ENCODE assay signal across 1 cellular context in genomic region chr6:33418690-33419291, GRCh38.
A peak's percentile ranks its signal among the peaks of the same experiment; 100 is the strongest.
TF ChIP-seq lines count a peak whose summit lies in the region.

No MANE protein-coding gene starts in this region.

TF ChIP-seq in HepG2, 621 proteins besides CTCF, POLR2A, EP300 and RAD21 (continued from another document):
- TF ChIP-seq ZNF24 (IDR thresholded peaks at IDR 0.05) = no peak
- TF ChIP-seq, protein P1, sequence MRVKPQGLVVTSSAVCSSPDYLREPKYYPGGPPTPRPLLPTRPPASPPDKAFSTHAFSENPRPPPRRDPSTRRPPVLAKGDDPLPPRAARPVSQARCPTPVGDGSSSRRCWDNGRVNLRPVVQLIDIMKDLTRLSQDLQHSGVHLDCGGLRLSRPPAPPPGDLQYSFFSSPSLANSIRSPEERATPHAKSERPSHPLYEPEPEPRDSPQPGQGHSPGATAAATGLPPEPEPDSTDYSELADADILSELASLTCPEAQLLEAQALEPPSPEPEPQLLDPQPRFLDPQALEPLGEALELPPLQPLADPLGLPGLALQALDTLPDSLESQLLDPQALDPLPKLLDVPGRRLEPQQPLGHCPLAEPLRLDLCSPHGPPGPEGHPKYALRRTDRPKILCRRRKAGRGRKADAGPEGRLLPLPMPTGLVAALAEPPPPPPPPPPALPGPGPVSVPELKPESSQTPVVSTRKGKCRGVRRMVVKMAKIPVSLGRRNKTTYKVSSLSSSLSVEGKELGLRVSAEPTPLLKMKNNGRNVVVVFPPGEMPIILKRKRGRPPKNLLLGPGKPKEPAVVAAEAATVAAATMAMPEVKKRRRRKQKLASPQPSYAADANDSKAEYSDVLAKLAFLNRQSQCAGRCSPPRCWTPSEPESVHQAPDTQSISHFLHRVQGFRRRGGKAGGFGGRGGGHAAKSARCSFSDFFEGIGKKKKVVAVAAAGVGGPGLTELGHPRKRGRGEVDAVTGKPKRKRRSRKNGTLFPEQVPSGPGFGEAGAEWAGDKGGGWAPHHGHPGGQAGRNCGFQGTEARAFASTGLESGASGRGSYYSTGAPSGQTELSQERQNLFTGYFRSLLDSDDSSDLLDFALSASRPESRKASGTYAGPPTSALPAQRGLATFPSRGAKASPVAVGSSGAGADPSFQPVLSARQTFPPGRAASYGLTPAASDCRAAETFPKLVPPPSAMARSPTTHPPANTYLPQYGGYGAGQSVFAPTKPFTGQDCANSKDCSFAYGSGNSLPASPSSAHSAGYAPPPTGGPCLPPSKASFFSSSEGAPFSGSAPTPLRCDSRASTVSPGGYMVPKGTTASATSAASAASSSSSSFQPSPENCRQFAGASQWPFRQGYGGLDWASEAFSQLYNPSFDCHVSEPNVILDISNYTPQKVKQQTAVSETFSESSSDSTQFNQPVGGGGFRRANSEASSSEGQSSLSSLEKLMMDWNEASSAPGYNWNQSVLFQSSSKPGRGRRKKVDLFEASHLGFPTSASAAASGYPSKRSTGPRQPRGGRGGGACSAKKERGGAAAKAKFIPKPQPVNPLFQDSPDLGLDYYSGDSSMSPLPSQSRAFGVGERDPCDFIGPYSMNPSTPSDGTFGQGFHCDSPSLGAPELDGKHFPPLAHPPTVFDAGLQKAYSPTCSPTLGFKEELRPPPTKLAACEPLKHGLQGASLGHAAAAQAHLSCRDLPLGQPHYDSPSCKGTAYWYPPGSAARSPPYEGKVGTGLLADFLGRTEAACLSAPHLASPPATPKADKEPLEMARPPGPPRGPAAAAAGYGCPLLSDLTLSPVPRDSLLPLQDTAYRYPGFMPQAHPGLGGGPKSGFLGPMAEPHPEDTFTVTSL (CRISPR knock-in tag; IDR thresholded peaks at IDR 0.05; ENCODE audit: borderline replicate concordance) = 0 out of 2 replicates have a peak, but pooled peaks have one; percentile 43
- no peak for TF ChIP-seq AKNA (CRISPR knock-in tag; IDR thresholded peaks at IDR 0.05; ENCODE audit: borderline replicate concordance)
- TF ChIP-seq ZNF460 (CRISPR knock-in tag; IDR thresholded peaks at IDR 0.05; ENCODE audit: borderline replicate concordance) = no peak
- peak; percentile 55 for TF ChIP-seq RBM22 (optimal IDR thresholded peaks at IDR 0.05; ENCODE audit: low read length)
- no peak for TF ChIP-seq SATB2 (CRISPR knock-in tag; IDR thresholded peaks at IDR 0.05)
